8 cellular contexts compared by ENCODE assay signal in the genomic region with DNA sequence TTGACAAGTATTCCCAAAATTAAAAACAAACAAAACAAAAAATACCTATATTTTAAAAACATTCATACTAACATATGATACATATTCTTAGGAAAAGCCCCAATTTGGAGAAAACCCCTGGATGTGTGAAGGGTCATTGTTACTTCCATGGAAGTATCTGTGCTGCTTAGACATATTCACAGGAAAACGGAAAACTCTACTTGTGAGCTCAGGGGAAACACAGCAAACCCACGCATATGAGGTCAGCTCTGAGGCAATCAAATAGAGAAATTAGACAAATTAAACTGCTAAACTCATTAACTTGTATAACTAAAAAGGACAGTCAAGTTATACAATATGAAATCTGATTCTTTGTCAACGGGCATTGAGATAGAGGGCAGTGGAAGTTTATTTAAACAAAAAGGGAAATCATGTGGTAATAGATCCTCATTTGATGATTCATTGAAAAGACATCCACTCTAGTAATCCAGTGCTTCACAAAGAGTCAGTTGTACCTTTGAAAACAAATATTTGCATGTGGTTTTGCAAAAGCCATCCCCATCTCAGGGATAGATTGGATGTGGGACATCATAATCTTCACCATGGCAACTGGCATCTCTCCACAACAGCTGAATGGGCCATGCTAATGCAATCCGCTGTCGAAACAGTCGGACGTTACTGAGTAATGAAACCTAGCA.
DNase-seq lines count a peak whose midpoint lies in the region; TF ChIP-seq lines count a peak whose summit lies in the region.

No MANE protein-coding gene starts in this region.

- no peaks in the 10 kb centered on the region for H3K4me1 ChIP-seq in mammary epithelial cell (ENCODE audit: insufficient read depth, low read length)
- no peaks in the 10 kb centered on the region for H3K4me1 ChIP-seq in CD8-positive, alpha-beta memory T cell (ENCODE audit: insufficient read depth, low read length)

- H3K9ac ChIP-seq in mammary epithelial cell (ENCODE audit: insufficient read depth, low read length): no peak overlapping the region
- no peak overlapping the region for H3K9ac ChIP-seq in neural cell (ENCODE audit: low read length)

- POLR2A ChIA-PET in CD8-positive, alpha-beta memory T cell (lab: Charles Lee): no interaction called here

- H4K20me1 ChIP-seq in mammary epithelial cell (ENCODE audit: insufficient read depth, low read length) (no peaks in the 10 kb centered on the region), neural cell (ENCODE audit: insufficient read depth) (no peaks in the 10 kb centered on the region)

- TF ChIP-seq CTCF in mammary epithelial cell (conservative IDR thresholded peaks at IDR 0.05 in 1 of 2, IDR thresholded peaks at IDR 0.05 in 1 of 2; ENCODE audit: extremely low read depth in 1 of 2, insufficient read depth in 1 of 2, low read depth in 1 of 2, low read length in 2 of 2) (no peak), neural cell (IDR thresholded peaks at IDR 0.05; ENCODE audit: poor library complexity, severe bottlenecking) (no peak)

- H3K27me3 ChIP-seq in mammary epithelial cell (ENCODE audit: insufficient read depth, low read length) (no peaks in the 10 kb centered on the region), neural cell (ENCODE audit: insufficient read depth, low read depth, low read length) (no peaks in the 10 kb centered on the region)
- no peaks in the 10 kb centered on the region for H3K27me3 ChIP-seq in CD8-positive, alpha-beta memory T cell (ENCODE audit: insufficient read depth, low read length, poor library complexity, severe bottlenecking)

- H3K27ac ChIP-seq in mammary epithelial cell (ENCODE audit: insufficient read depth, low read depth, low read length): no peak overlapping the region
- H3K27ac ChIP-seq in neural cell (ENCODE audit: low read length): peak overlapping the region; percentile 18
- no peak overlapping the region for H3K27ac ChIP-seq in CD8-positive, alpha-beta memory T cell (ENCODE audit: low read depth, low read length)

- peaks cover 3 to 6% of the 10 kb centered on the region in 2 donors for H3K27me3 Mint-ChIP-seq in CD8-positive, alpha-beta memory T cell

- no peaks in the 10 kb centered on the region for H3F3A ChIP-seq in neural cell (ENCODE audit: insufficient read depth, low read length, poor library complexity, severe bottlenecking)

- no peak overlapping the region for H3K4me3 Mint-ChIP-seq in CD8-positive, alpha-beta memory T cell

- intact Hi-C loops in mammary epithelial cell (cut with micrococcal nuclease): no loop called here

- in situ Hi-C loops in mammary epithelial cell (cut with MboI; ENCODE audit: low sequenced_read_pairs in 2 of 2): no loop called here

- DNase-seq in GM04503 (ENCODE audit: low read depth) (peak; percentile 5), NCI-H345 (lab: John Stamatoyannopoulos, UW) (peak; percentile 91), mammary epithelial cell (peak; percentile 91), HUDEP-2 (lab: John Stamatoyannopoulos, UW; ENCODE audit: unreplicated experiment in 76 of 76) (no peak), HuH-7 (ENCODE audit: low spot score) (no peak), GDM1 (lab: John Stamatoyannopoulos, UW) (no peak)
- DNase-seq in CD8-positive, alpha-beta memory T cell: no peak

- no peaks in the 10 kb centered on the region for H3K9me3 Mint-ChIP-seq in CD8-positive, alpha-beta memory T cell

- no peak for TF ChIP-seq RAD21 in neural cell (conservative IDR thresholded peaks at IDR 0.05)

- no TSS peak for BruUV-seq in mammary epithelial cell (replicated peaks; lab: Mats Ljungman, UMichigan)

- H3K4me3 ChIP-seq in mammary epithelial cell (replicated peaks in 1 of 3; ENCODE audit: insufficient read depth in 1 of 3, low read depth in 2 of 3, low read length in 3 of 3) (no peak overlapping the region), neural cell (ENCODE audit: low read length) (no peak overlapping the region)
- H3K4me3 ChIP-seq in CD8-positive, alpha-beta memory T cell (ENCODE audit: low read length): no peak overlapping the region

- CTCF ChIA-PET in mammary epithelial cell (lab: Charles Lee; ENCODE audit: low non-redundant PET): no interaction called here
- CTCF ChIA-PET in CD8-positive, alpha-beta memory T cell (lab: Charles Lee): no interaction called here

- no peaks in the 10 kb centered on the region for H3K4me1 Mint-ChIP-seq in CD8-positive, alpha-beta memory T cell

- no peaks in the 10 kb centered on the region for H3K9me2 ChIP-seq in neural cell (ENCODE audit: insufficient read depth, low read length)

- 42% methylated on average over 7 of the region's 7 CpGs for WGBS in mammary epithelial cell (ENCODE audit: low coverage, missing lambda C conversion rate)

- dilution Hi-C loops in mammary epithelial cell (cut with HindIII; ENCODE audit: low sequenced_read_pairs): no loop called here

- no peaks in the 10 kb centered on the region for H3K9me3 ChIP-seq in mammary epithelial cell (replicated peaks; ENCODE audit: insufficient read depth, low read length)
- H3K9me3 ChIP-seq in neural cell (ENCODE audit: low read length): no peaks in the 10 kb centered on the region
- H3K9me3 ChIP-seq in CD8-positive, alpha-beta memory T cell (ENCODE audit: low read length): no peaks in the 10 kb centered on the region

- H3K27ac Mint-ChIP-seq in CD8-positive, alpha-beta memory T cell: no peak overlapping the region

- H3K36me3 ChIP-seq in mammary epithelial cell (ENCODE audit: insufficient read depth, low read length) (no peaks in the 10 kb centered on the region), neural cell (ENCODE audit: insufficient read depth, low read length) (no peaks in the 10 kb centered on the region)
- no peaks in the 10 kb centered on the region for H3K36me3 ChIP-seq in CD8-positive, alpha-beta memory T cell (ENCODE audit: insufficient read depth, low read length)

- H3K36me3 Mint-ChIP-seq in CD8-positive, alpha-beta memory T cell: no peaks in the 10 kb centered on the region

- H2AFZ ChIP-seq in mammary epithelial cell (ENCODE audit: low read depth, low read length) (no peak overlapping the region), neural cell (ENCODE audit: low read depth, low read length) (no peak overlapping the region)

- H3K4me2 ChIP-seq in mammary epithelial cell (ENCODE audit: insufficient read depth, low read depth, low read length) (no peak overlapping the region), neural cell (ENCODE audit: low read length) (no peak overlapping the region)

- no peak for TF ChIP-seq EP300 in neural cell (conservative IDR thresholded peaks at IDR 0.05; ENCODE audit: poor library complexity, severe bottlenecking)

- H3K79me2 ChIP-seq in mammary epithelial cell (ENCODE audit: insufficient read depth, low read length) (no peaks in the 10 kb centered on the region), neural cell (replicated peaks; ENCODE audit: insufficient read depth, low read length) (no peaks in the 10 kb centered on the region)

TF ChIP-seq in neural cell, 6 proteins besides CTCF, POLR2A, EP300 and RAD21:
- TF ChIP-seq MXI1 (conservative IDR thresholded peaks at IDR 0.05; ENCODE audit: poor library complexity, severe bottlenecking) (no peak), POLR2AphosphoS5 (IDR thresholded peaks at IDR 0.05) (peak; percentile 18), EZH2 (IDR thresholded peaks at IDR 0.05; ENCODE audit: borderline replicate concordance, insufficient read depth, low read length, poor library complexity, severe bottlenecking) (no peak), TAF1 (IDR thresholded peaks at IDR 0.05; ENCODE audit: low read depth) (no peak), SMC3 (conservative IDR thresholded peaks at IDR 0.05; ENCODE audit: poor library complexity) (no peak)
- TF ChIP-seq, protein P1, sequence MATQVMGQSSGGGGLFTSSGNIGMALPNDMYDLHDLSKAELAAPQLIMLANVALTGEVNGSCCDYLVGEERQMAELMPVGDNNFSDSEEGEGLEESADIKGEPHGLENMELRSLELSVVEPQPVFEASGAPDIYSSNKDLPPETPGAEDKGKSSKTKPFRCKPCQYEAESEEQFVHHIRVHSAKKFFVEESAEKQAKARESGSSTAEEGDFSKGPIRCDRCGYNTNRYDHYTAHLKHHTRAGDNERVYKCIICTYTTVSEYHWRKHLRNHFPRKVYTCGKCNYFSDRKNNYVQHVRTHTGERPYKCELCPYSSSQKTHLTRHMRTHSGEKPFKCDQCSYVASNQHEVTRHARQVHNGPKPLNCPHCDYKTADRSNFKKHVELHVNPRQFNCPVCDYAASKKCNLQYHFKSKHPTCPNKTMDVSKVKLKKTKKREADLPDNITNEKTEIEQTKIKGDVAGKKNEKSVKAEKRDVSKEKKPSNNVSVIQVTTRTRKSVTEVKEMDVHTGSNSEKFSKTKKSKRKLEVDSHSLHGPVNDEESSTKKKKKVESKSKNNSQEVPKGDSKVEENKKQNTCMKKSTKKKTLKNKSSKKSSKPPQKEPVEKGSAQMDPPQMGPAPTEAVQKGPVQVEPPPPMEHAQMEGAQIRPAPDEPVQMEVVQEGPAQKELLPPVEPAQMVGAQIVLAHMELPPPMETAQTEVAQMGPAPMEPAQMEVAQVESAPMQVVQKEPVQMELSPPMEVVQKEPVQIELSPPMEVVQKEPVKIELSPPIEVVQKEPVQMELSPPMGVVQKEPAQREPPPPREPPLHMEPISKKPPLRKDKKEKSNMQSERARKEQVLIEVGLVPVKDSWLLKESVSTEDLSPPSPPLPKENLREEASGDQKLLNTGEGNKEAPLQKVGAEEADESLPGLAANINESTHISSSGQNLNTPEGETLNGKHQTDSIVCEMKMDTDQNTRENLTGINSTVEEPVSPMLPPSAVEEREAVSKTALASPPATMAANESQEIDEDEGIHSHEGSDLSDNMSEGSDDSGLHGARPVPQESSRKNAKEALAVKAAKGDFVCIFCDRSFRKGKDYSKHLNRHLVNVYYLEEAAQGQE (IDR thresholded peaks at IDR 0.05; ENCODE audit: borderline replicate concordance): no peak

Comparison
In these comparisons a context has a peak if more than half of its experiments do, and no peak if none do; other contexts are left out.
1. DNase-seq: peak in GM04503 (single experiment), NCI-H345 (single experiment) and mammary epithelial cell (single experiment); none in HUDEP-2 (0 of 76), CD8-positive, alpha-beta memory T cell (0 of 5), HuH-7 (single experiment) and GDM1 (single experiment).